ENCODE assay signal across 8 cellular contexts in the genomic region with DNA sequence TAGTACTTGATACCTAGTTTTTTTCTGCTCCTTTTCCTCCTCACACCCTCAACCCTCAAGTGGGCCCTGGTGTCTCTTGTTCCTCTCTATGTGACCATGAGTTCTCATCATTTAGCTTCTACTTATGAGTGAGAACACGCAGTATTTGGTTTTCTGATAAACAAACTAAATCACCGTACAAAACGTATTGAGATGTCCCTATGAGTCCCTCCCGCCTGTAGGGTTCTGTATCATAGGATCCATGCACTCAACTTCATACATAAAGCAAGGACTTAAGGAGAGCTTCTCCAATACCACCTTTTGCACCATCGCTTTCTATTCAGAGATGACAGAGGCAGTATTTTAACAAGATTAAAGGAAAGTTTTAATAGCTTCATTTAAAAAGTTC. TPM values are rescaled to one million over a fixed set of nuclear protein-coding genes. Genes with fewer than 3 reads are reported as not detected.
DNase-seq lines count a peak whose midpoint lies in the region; ATAC-seq and TF ChIP-seq lines count a peak whose summit lies in the region.

No MANE protein-coding gene starts in this region.

- no peak for TF ChIP-seq POLR2A in suprapubic skin (IDR thresholded peaks at IDR 0.05)

- peaks cover 32% of the 10 kb centered on the region for H3K4me1 Mint-ChIP-seq in activated CD4-positive, alpha-beta T cell treated with anti-CD3 and anti-CD28 coated beads, Interleukin-2, amount 10 ng/mL, durations not matched to agents 24 days and 14 days
- peaks cover 47% of the 10 kb centered on the region for H3K4me1 Mint-ChIP-seq in activated CD4-positive, alpha-beta memory T cell treated with anti-CD3 and anti-CD28 coated beads, Interleukin-2, amount 10 ng/mL, durations not matched to agents 7 days and 5 days
- peaks cover 48 to 60% of the 10 kb centered on the region in 2 donors for H3K4me1 Mint-ChIP-seq in immature natural killer cell

- intact Hi-C loops in activated CD4-positive, alpha-beta T cell treated with anti-CD3 and anti-CD28 coated beads, Interleukin-2, amount 10 ng/mL, durations not matched to agents 24 days and 14 days (cut with micrococcal nuclease), result loop anchor here (1.0 kb wide), 1 partner anchor 19 kb away; no protein-coding TSS in a partner anchor

- peak overlapping the region; percentile 93 for H3K27ac Mint-ChIP-seq in activated CD4-positive, alpha-beta T cell treated with anti-CD3 and anti-CD28 coated beads, Interleukin-2, amount 10 ng/mL, durations not matched to agents 24 days and 14 days
- H3K27ac Mint-ChIP-seq in activated CD4-positive, alpha-beta memory T cell treated with anti-CD3 and anti-CD28 coated beads, Interleukin-2, amount 10 ng/mL, durations not matched to agents 7 days and 5 days, result peak overlapping the region; percentile 75
- peak overlapping the region; percentile 93 to 98 (median 96) for H3K27ac Mint-ChIP-seq in immature natural killer cell

- H3K4me3 ChIP-seq in suprapubic skin, result peak overlapping the region; percentile 68

- H3K27me3 Mint-ChIP-seq in activated CD4-positive, alpha-beta T cell treated with anti-CD3 and anti-CD28 coated beads, Interleukin-2, amount 10 ng/mL, durations not matched to agents 24 days and 14 days, result no peaks in the 10 kb centered on the region
- no peaks in the 10 kb centered on the region for H3K27me3 Mint-ChIP-seq in activated CD4-positive, alpha-beta memory T cell treated with anti-CD3 and anti-CD28 coated beads, Interleukin-2, amount 10 ng/mL, durations not matched to agents 7 days and 5 days
- peaks cover 9 to 15% (median 13%) of the 10 kb centered on the region in 3 donors for H3K27me3 Mint-ChIP-seq in immature natural killer cell (ENCODE audit: low read depth in 3 of 3)

- peak; percentile 55 for DNase-seq in activated CD4-positive, alpha-beta T cell treated with anti-CD3 and anti-CD28 coated beads, Interleukin-2, amount 10 ng/mL, durations not matched to agents 24 days and 14 days
- DNase-seq in activated CD4-positive, alpha-beta T cell treated with anti-CD3 and anti-CD28 coated beads, Interleukin-2, amount 50 U/mL, for 48 hours, result no peak
- no peak for DNase-seq in activated CD4-positive, alpha-beta memory T cell treated with anti-CD3 and anti-CD28 coated beads, Interleukin-2, amount 10 ng/mL, durations not matched to agents 7 days and 5 days
- peak; percentile 14 to 50 (median 28) for DNase-seq in immature natural killer cell
- no peak for DNase-seq in suprapubic skin (ENCODE audit: low spot score in 2 of 2)
- DNase-seq in cerebellum (ENCODE audit: low spot score), result no peak
- no peak for DNase-seq in NCI-H1694 treated with DMSO at 0.1 percent for 48 hours (lab: John Stamatoyannopoulos, UW)

- peak overlapping the region; percentile 87 for H3K4me3 Mint-ChIP-seq in activated CD4-positive, alpha-beta T cell treated with anti-CD3 and anti-CD28 coated beads, Interleukin-2, amount 10 ng/mL, durations not matched to agents 24 days and 14 days
- peak overlapping the region; percentile 82 for H3K4me3 Mint-ChIP-seq in activated CD4-positive, alpha-beta memory T cell treated with anti-CD3 and anti-CD28 coated beads, Interleukin-2, amount 10 ng/mL, durations not matched to agents 7 days and 5 days
- peak overlapping the region; percentile 90 to 95 (median 94) for H3K4me3 Mint-ChIP-seq in immature natural killer cell

- H3K9me3 Mint-ChIP-seq in activated CD4-positive, alpha-beta T cell treated with anti-CD3 and anti-CD28 coated beads, Interleukin-2, amount 10 ng/mL, durations not matched to agents 24 days and 14 days, result no peaks in the 10 kb centered on the region
- no peaks in the 10 kb centered on the region for H3K9me3 Mint-ChIP-seq in activated CD4-positive, alpha-beta memory T cell treated with anti-CD3 and anti-CD28 coated beads, Interleukin-2, amount 10 ng/mL, durations not matched to agents 7 days and 5 days
- no peaks in the 10 kb centered on the region for H3K9me3 Mint-ChIP-seq in immature natural killer cell

- WGBS in suprapubic skin, result 25% methylated on average over 5 of the region's 5 CpGs

- H3K36me3 ChIP-seq in suprapubic skin, result no peaks in the 10 kb centered on the region

- ATAC-seq in HG03565 (IDR thresholded peaks at IDR 0.05; ENCODE audit: unreplicated experiment), result no peak

- no peaks in the 10 kb centered on the region for H3K9me3 ChIP-seq in suprapubic skin

- no peak for TF ChIP-seq CTCF in suprapubic skin (IDR thresholded peaks at IDR 0.05)

- H3K36me3 Mint-ChIP-seq in activated CD4-positive, alpha-beta T cell treated with anti-CD3 and anti-CD28 coated beads, Interleukin-2, amount 10 ng/mL, durations not matched to agents 24 days and 14 days (ENCODE audit: low read depth), result peaks cover 5% of the 10 kb centered on the region
- H3K36me3 Mint-ChIP-seq in activated CD4-positive, alpha-beta memory T cell treated with anti-CD3 and anti-CD28 coated beads, Interleukin-2, amount 10 ng/mL, durations not matched to agents 7 days and 5 days (ENCODE audit: low read depth), result peaks cover 6% of the 10 kb centered on the region
- H3K36me3 Mint-ChIP-seq in immature natural killer cell, result no peaks in the 10 kb centered on the region

- no peaks in the 10 kb centered on the region for H3K27me3 ChIP-seq in suprapubic skin

- POLR2A ChIA-PET in activated CD4-positive, alpha-beta memory T cell treated with anti-CD3 and anti-CD28 coated beads, Interleukin-2, amount 10 ng/mL, durations not matched to agents 7 days and 5 days (lab: Charles Lee), result interaction anchor here (0.7 to 3.9 kb wide), 10 partner anchors 9 to 341 kb away, joined by 3 to 45 read pairs (median 6); partner anchors contain the start of genes OFD1, TCEANC and TRAPPC2

- CTCF ChIA-PET in activated CD4-positive, alpha-beta memory T cell treated with anti-CD3 and anti-CD28 coated beads, Interleukin-2, amount 10 ng/mL, durations not matched to agents 7 days and 5 days (lab: Charles Lee), result interaction anchor here (1.0 to 1.8 kb wide), 5 partner anchors 26 to 344 kb away, joined by 3 to 6 read pairs (median 3); no protein-coding TSS in a partner anchor

- peaks cover 21% of the 10 kb centered on the region for H3K4me1 ChIP-seq in suprapubic skin

- TF ChIP-seq EP300 in suprapubic skin (IDR thresholded peaks at IDR 0.05), result no peak

- H3K27ac ChIP-seq in suprapubic skin, result peak overlapping the region; percentile 97

RNA-seq across cellular contexts. Expression of gene RAB9A, which starts 0.6 kb away (rescaled TPM):
- 9.2 and 10.8 TPM in 2 replicates for total RNA-seq in activated CD4-positive, alpha-beta T cell treated with anti-CD3 and anti-CD28 coated beads, Interleukin-2, amount 10 ng/mL, durations not matched to agents 24 days and 14 days
- 10 to 100 TPM; 16.8 to 17.5 TPM for total RNA-seq in activated CD4-positive, alpha-beta memory T cell treated with anti-CD3 and anti-CD28 coated beads, Interleukin-2, amount 10 ng/mL, durations not matched to agents 7 days and 5 days
- 10 to 100 TPM; 45.8 to 70.2 (median 48.0) TPM for polyA plus RNA-seq in immature natural killer cell
- total RNA-seq in suprapubic skin, result 10 to 100 TPM; 20.3 to 43.6 (median 32.0) TPM
- total RNA-seq in cerebellum, result 17.2 TPM

RNA-seq across cellular contexts. Expression of gene TCEANC, which starts 35.4 kb away (rescaled TPM):
- 3.0 and 4.2 TPM in 2 replicates for total RNA-seq in activated CD4-positive, alpha-beta T cell treated with anti-CD3 and anti-CD28 coated beads, Interleukin-2, amount 10 ng/mL, durations not matched to agents 24 days and 14 days
- total RNA-seq in activated CD4-positive, alpha-beta memory T cell treated with anti-CD3 and anti-CD28 coated beads, Interleukin-2, amount 10 ng/mL, durations not matched to agents 7 days and 5 days, result 1 to 10 TPM; 4.3 to 4.6 TPM
- polyA plus RNA-seq in immature natural killer cell, result 10 to 100 TPM in 1 of 3 donors, 1 to 10 TPM in 2; 5.8 to 10.8 (median 7.1) TPM
- total RNA-seq in suprapubic skin (1 to 10 TPM; 1.7 to 4.7 (median 3.2) TPM), cerebellum (9.0 TPM)

RNA-seq across cellular contexts. Expression of gene TRAPPC2, which starts 46.0 kb away (rescaled TPM):
- 13.6 and 15.4 TPM in 2 replicates for total RNA-seq in activated CD4-positive, alpha-beta T cell treated with anti-CD3 and anti-CD28 coated beads, Interleukin-2, amount 10 ng/mL, durations not matched to agents 24 days and 14 days
- total RNA-seq in activated CD4-positive, alpha-beta memory T cell treated with anti-CD3 and anti-CD28 coated beads, Interleukin-2, amount 10 ng/mL, durations not matched to agents 7 days and 5 days, result 10 to 100 TPM; 21.0 to 22.6 TPM
- polyA plus RNA-seq in immature natural killer cell, result 10 to 100 TPM; 48.8 to 60.1 (median 55.4) TPM
- total RNA-seq in suprapubic skin, result 10 to 100 TPM in 3 of 4 donors, 1 to 10 TPM in 1; 9.7 to 16.9 (median 12.0) TPM
- 40.1 TPM for total RNA-seq in cerebellum

RNA-seq across cellular contexts. Expression of gene OFD1, which starts 46.2 kb away (rescaled TPM):
- total RNA-seq in activated CD4-positive, alpha-beta T cell treated with anti-CD3 and anti-CD28 coated beads, Interleukin-2, amount 10 ng/mL, durations not matched to agents 24 days and 14 days, result 18.3 and 19.3 TPM in 2 replicates
- total RNA-seq in activated CD4-positive, alpha-beta memory T cell treated with anti-CD3 and anti-CD28 coated beads, Interleukin-2, amount 10 ng/mL, durations not matched to agents 7 days and 5 days, result 10 to 100 TPM; 41.3 to 47.3 TPM
- 10 to 100 TPM in 2 of 3 donors, 1 to 10 TPM in 1; 7.5 to 42.1 (median 22.6) TPM for polyA plus RNA-seq in immature natural killer cell
- total RNA-seq in suprapubic skin (10 to 100 TPM; 19.1 to 68.4 (median 32.5) TPM), cerebellum (31.3 TPM)

Comparison
In these comparisons a context has a peak if more than half of its experiments do, and no peak if none do; other contexts are left out.
1. DNase-seq: peak in activated CD4-positive, alpha-beta T cell treated with anti-CD3 and anti-CD28 coated beads, Interleukin-2, amount 10 ng/mL, durations not matched to agents 24 days and 14 days (single experiment) and immature natural killer cell (3 of 3); none in activated CD4-positive, alpha-beta T cell treated with anti-CD3 and anti-CD28 coated beads, Interleukin-2, amount 50 U/mL, for 48 hours (0 of 2), activated CD4-positive, alpha-beta memory T cell treated with anti-CD3 and anti-CD28 coated beads, Interleukin-2, amount 10 ng/mL, durations not matched to agents 7 days and 5 days (single experiment), suprapubic skin (0 of 2), cerebellum (single experiment) and NCI-H1694 treated with DMSO at 0.1 percent for 48 hours (single experiment).
2. Peak in every context shown above with its lines, with median percentiles within 50 percentile points of each other: H3K27ac Mint-ChIP-seq and H3K4me3 Mint-ChIP-seq.